8 cellular contexts compared by ENCODE assay signal in genomic region chr19:38650180-38650775, GRCh38. TPM values are rescaled to one million over a fixed set of nuclear protein-coding genes. Genes with fewer than 3 reads are reported as not detected.
DNase-seq lines count a peak whose midpoint lies in the region; ATAC-seq and TF ChIP-seq lines count a peak whose summit lies in the region.

No MANE protein-coding gene starts in this region.

- H3K4me1 ChIP-seq in GM23338 (ENCODE audit: insufficient read depth) (peaks cover 58% of the 10 kb centered on the region), sigmoid colon (peaks cover 0 to 69% (median 61%) of the 10 kb centered on the region in 4 donors)

- peak overlapping the region; percentile 91 for H3K4me3 Mint-ChIP-seq in GM23338

- DNase-seq in GM23338 (ENCODE audit: low spot score), result no peak
- DNase-seq in fibroblast of pulmonary artery (ENCODE audit: low read depth), result no peak
- no peak for DNase-seq in sigmoid colon
- DNase-seq in NCI-H774 (lab: John Stamatoyannopoulos, UW), result no peak
- no peak for DNase-seq in NCI-H187 (lab: John Stamatoyannopoulos, UW)
- DNase-seq in anterior cingulate cortex (lab: John Stamatoyannopoulos, UW), result no peak

- no peak for TF ChIP-seq CTCF in GM23338 (conservative IDR thresholded peaks at IDR 0.05; ENCODE audit: low read depth in 2 of 2)
- no peak for TF ChIP-seq CTCF in SU-DHL-6 (IDR thresholded peaks at IDR 0.05; ENCODE audit: insufficient read depth, low read length, poor library complexity, severe bottlenecking)
- TF ChIP-seq CTCF in fibroblast of pulmonary artery (IDR thresholded peaks at IDR 0.05; ENCODE audit: low read length, missing control alignments), result no peak
- TF ChIP-seq CTCF in sigmoid colon (IDR thresholded peaks at IDR 0.05), result no peak

- H3K27me3 Mint-ChIP-seq in GM23338 (ENCODE audit: insufficient read depth, low read depth, poor library complexity), result peaks cover 25% of the 10 kb centered on the region

- H3K9me3 ChIP-seq in SU-DHL-6 (ENCODE audit: insufficient read depth, low read length), result no peaks in the 10 kb centered on the region
- no peaks in the 10 kb centered on the region for H3K9me3 ChIP-seq in sigmoid colon

- intact Hi-C loops in sigmoid colon (cut with DNase I), result loop anchor here (5.0 to 10.0 kb wide), 2 partner anchors 62 to 755 kb away; partner anchors contain the start of gene ZFP36

- H3K27me3 ChIP-seq in GM23338 (ENCODE audit: insufficient read depth) (no peaks in the 10 kb centered on the region), SU-DHL-6 (ENCODE audit: low read length) (no peaks in the 10 kb centered on the region), sigmoid colon (no peaks in the 10 kb centered on the region)

- H4K20me1 ChIP-seq in GM23338 (replicated peaks; ENCODE audit: insufficient read depth), result peaks cover 57% of the 10 kb centered on the region
- peaks cover 7% of the 10 kb centered on the region; the same call in 1 of the 2 replicates for H4K20me1 ChIP-seq in SU-DHL-6 (ENCODE audit: low read depth, low read length)

- no peak for TF ChIP-seq POLR2A in sigmoid colon (IDR thresholded peaks at IDR 0.05)

- 0 out of 2 replicates have a peak overlapping the region, but pooled peaks have one; percentile 100 for H3K9ac ChIP-seq in SU-DHL-6 (ENCODE audit: low read length)

- H3F3A ChIP-seq in GM23338 (replicated peaks; ENCODE audit: low read depth) (peaks cover 8% of the 10 kb centered on the region), SU-DHL-6 (ENCODE audit: insufficient read depth) (no peaks in the 10 kb centered on the region)

- peak overlapping the region; percentile 100 for H3K4me2 ChIP-seq in GM23338
- peak overlapping the region; percentile 87 for H3K4me2 ChIP-seq in SU-DHL-6 (ENCODE audit: low read depth, low read length, poor library complexity, severe bottlenecking)

- no peak overlapping the region for H2AFZ ChIP-seq in GM23338
- no peak overlapping the region for H2AFZ ChIP-seq in SU-DHL-6 (ENCODE audit: low read depth, low read length, severe bottlenecking)

- no peak for TF ChIP-seq EP300 in sigmoid colon (IDR thresholded peaks at IDR 0.05)

- 6 to 36% methylated on average over 8 of the region's 8 CpGs for WGBS in sigmoid colon, 2 donors

- peak overlapping the region; percentile 84 for H3K27ac Mint-ChIP-seq in GM23338

- H3K4me3 ChIP-seq in GM23338, result peak overlapping the region; percentile 99
- peak overlapping the region; percentile 100 for H3K4me3 ChIP-seq in SU-DHL-6 (ENCODE audit: insufficient read depth, low read length, poor library complexity, severe bottlenecking)
- peak overlapping the region; percentile 98 for H3K4me3 ChIP-seq in fibroblast of pulmonary artery (replicated peaks; ENCODE audit: low read depth, low read length)
- peak overlapping the region; percentile 95 to 100 (median 98) for H3K4me3 ChIP-seq in sigmoid colon

- H3K79me2 ChIP-seq in GM23338 (replicated peaks; ENCODE audit: insufficient read depth), result peaks cover 78% of the 10 kb centered on the region
- H3K79me2 ChIP-seq in SU-DHL-6 (ENCODE audit: insufficient read depth, low read length), result peaks cover 78% of the 10 kb centered on the region

- peak overlapping the region; percentile 78; the same call in 1 of the 2 replicates for H3K27ac ChIP-seq in GM23338 (ENCODE audit: low read depth)
- no peak overlapping the region for H3K27ac ChIP-seq in SU-DHL-6 (ENCODE audit: low read depth, low read length)
- peak overlapping the region; percentile 96 to 100 (median 98) for H3K27ac ChIP-seq in sigmoid colon

- H3K4me1 Mint-ChIP-seq in GM23338, result peaks cover 68% of the 10 kb centered on the region

- peaks cover 11% of the 10 kb centered on the region for H3K36me3 Mint-ChIP-seq in GM23338 (ENCODE audit: low read depth)

- ATAC-seq in GM23338 (no peak), HG03135 (IDR thresholded peaks at IDR 0.05; ENCODE audit: unreplicated experiment) (no peak)

- no peaks in the 10 kb centered on the region for H3K36me3 ChIP-seq in GM23338 (ENCODE audit: insufficient read depth)
- no peaks in the 10 kb centered on the region; the same call in 1 of the 2 replicates for H3K36me3 ChIP-seq in SU-DHL-6 (ENCODE audit: low read length)
- H3K36me3 ChIP-seq in sigmoid colon, result no peaks in the 10 kb centered on the region

- no peaks in the 10 kb centered on the region for H3K9me2 ChIP-seq in GM23338 (ENCODE audit: insufficient read depth)
- no peaks in the 10 kb centered on the region for H3K9me2 ChIP-seq in SU-DHL-6 (replicated peaks; ENCODE audit: insufficient read depth, low read length)

- 0 out of 3 replicates have a peak, but pooled peaks cover 3% of the 10 kb centered on the region for H3K9me3 Mint-ChIP-seq in GM23338

TF ChIP-seq in GM23338, 12 proteins besides CTCF, POLR2A, EP300 and RAD21:
- TF ChIP-seq EZH2phosphoT487 (IDR thresholded peaks at IDR 0.05; ENCODE audit: unreplicated experiment), result no peak
- TF ChIP-seq POLR2AphosphoS5 (IDR thresholded peaks at IDR 0.05; ENCODE audit: low read depth), result 0 out of 2 replicates have a peak, but pooled peaks have one; percentile 18

RNA-seq across cellular contexts. Expression of gene ACTN4, which starts 2.8 kb away (rescaled TPM):
- 379 and 427 TPM in 2 replicates for total RNA-seq in GM23338 (2014; rRNA removed; shearing (Covaris generic))
- polyA plus RNA-seq in GM23338 (2016; fragmentation: Nextera tagmentation; extraction: Ambion mirVana) (54.6 and 68.9 TPM in 2 replicates), sigmoid colon (100 to 1,000 TPM; 122 to 456 (median 176) TPM)
- 100 to 1,000 TPM; 131 to 328 (median 197) TPM for total RNA-seq in sigmoid colon

RNA-seq across cellular contexts. Expression of gene EIF3K, which starts 31.3 kb away (rescaled TPM):
- total RNA-seq in GM23338 (2014; rRNA removed; shearing (Covaris generic)), result 509 and 527 TPM in 2 replicates
- polyA plus RNA-seq in GM23338 (2016; fragmentation: Nextera tagmentation; extraction: Ambion mirVana) (215 and 226 TPM in 2 replicates), sigmoid colon (100 to 1,000 TPM; 498 to 637 (median 574) TPM)
- 100 to 1,000 TPM; 469 to 803 (median 546) TPM for total RNA-seq in sigmoid colon

RNA-seq across cellular contexts. Expression of gene MAP4K1, which starts 32.5 kb away (rescaled TPM):
- total RNA-seq in GM23338 (2014; rRNA removed; shearing (Covaris generic)), result 7.7 and 11.8 TPM in 2 replicates
- polyA plus RNA-seq in GM23338 (2016; fragmentation: Nextera tagmentation; extraction: Ambion mirVana), result 42.8 and 44.6 TPM in 2 replicates
- total RNA-seq in sigmoid colon, result 1 to 10 TPM; 1.2 to 8.9 (median 1.3) TPM
- polyA plus RNA-seq in sigmoid colon, result 10 to 100 TPM in 1 of 3 donors, 1 to 10 TPM in 2; 1.6 to 29.7 (median 4.8) TPM
